Comparison of ENCODE assay signal across 8 cellular contexts in genomic region chr19:10565028-10565566, GRCh38. TPM values are rescaled to one million over a fixed set of nuclear protein-coding genes. Genes with fewer than 3 reads are reported as not detected.
A peak's percentile ranks its signal among the peaks of the same experiment; 100 is the strongest.
DNase-seq lines count a peak whose midpoint lies in the region; ATAC-seq and TF ChIP-seq lines count a peak whose summit lies in the region.

No MANE protein-coding gene starts in this region.

- CTCF ChIA-PET in WTC11 (lab: Charles Lee): interaction anchor here (0.6 to 1.7 kb wide), 7 partner anchors 24 to 176 kb away, joined by 3 to 7 read pairs (median 5); partner anchors contain the start of gene DNM2

- H3K27ac ChIP-seq in stomach: peak overlapping the region; percentile 78 to 94 (median 91)

- POLR2A ChIA-PET in WTC11 (lab: Charles Lee): interaction anchor here (0.6 to 0.8 kb wide), 2 partner anchors 14 to 305 kb away, joined by 3 read pairs; no protein-coding TSS in a partner anchor

- peaks cover 32% of the 10 kb centered on the region for H3K4me1 Mint-ChIP-seq in WTC11
- peaks cover 47% of the 10 kb centered on the region for H3K4me1 Mint-ChIP-seq in dendritic cell treated with granulocyte-macrophage colony-stimulating factor and Interleukin-4, amounts not matched to agents 40 ng/mL and 50 ng/mL, for 4 days (ENCODE audit: low read depth)

- TF ChIP-seq CTCF in GM06990 (IDR thresholded peaks at IDR 0.05; ENCODE audit: insufficient read depth, low read length, poor library complexity, severe bottlenecking) (peak; percentile 55), WTC11 (IDR thresholded peaks at IDR 0.05) (no peak), stomach (IDR thresholded peaks at IDR 0.05) (peak in 1 of 7 experiments; percentile 13)

- intact Hi-C loops in dendritic cell treated with granulocyte-macrophage colony-stimulating factor and Interleukin-4, amounts not matched to agents 40 ng/mL and 50 ng/mL, for 4 days (cut with micrococcal nuclease): loop anchor here (5.0 kb wide), 1 partner anchor 132 kb away; no protein-coding TSS in a partner anchor
- intact Hi-C loops in stomach (cut with DNase I; ENCODE audit: low total_unique reads): no loop called here

- H3K9me3 Mint-ChIP-seq in WTC11: no peaks in the 10 kb centered on the region
- no peaks in the 10 kb centered on the region for H3K9me3 Mint-ChIP-seq in dendritic cell treated with granulocyte-macrophage colony-stimulating factor and Interleukin-4, amounts not matched to agents 40 ng/mL and 50 ng/mL, for 4 days

- peaks cover 19% of the 10 kb centered on the region for H3K36me3 Mint-ChIP-seq in WTC11
- H3K36me3 Mint-ChIP-seq in dendritic cell treated with granulocyte-macrophage colony-stimulating factor and Interleukin-4, amounts not matched to agents 40 ng/mL and 50 ng/mL, for 4 days (ENCODE audit: low read depth): peaks cover 39% of the 10 kb centered on the region

- peak overlapping the region; percentile 89 for H3K4me3 Mint-ChIP-seq in WTC11
- H3K4me3 Mint-ChIP-seq in dendritic cell treated with granulocyte-macrophage colony-stimulating factor and Interleukin-4, amounts not matched to agents 40 ng/mL and 50 ng/mL, for 4 days: peak overlapping the region; percentile 92

- H3K4me1 ChIP-seq in stomach: peaks cover 37 to 46% (median 45%) of the 10 kb centered on the region in 4 donors

- no peaks in the 10 kb centered on the region for H3K9me3 ChIP-seq in stomach

- TF ChIP-seq POLR2A in stomach (IDR thresholded peaks at IDR 0.05): no peak

- 9 to 16% (median 14%) methylated on average over 10 of the region's 10 CpGs for WGBS in stomach, 5 donors

- ATAC-seq in WTC11 (no peak; the same call in 1 of the 2 replicates), GM19397 (IDR thresholded peaks at IDR 0.05; ENCODE audit: unreplicated experiment) (no peak), HG03469 (IDR thresholded peaks at IDR 0.05; ENCODE audit: unreplicated experiment) (no peak)

- H3K27me3 Mint-ChIP-seq in WTC11 (ENCODE audit: low read depth): peaks cover 19% of the 10 kb centered on the region
- no peaks in the 10 kb centered on the region for H3K27me3 Mint-ChIP-seq in dendritic cell treated with granulocyte-macrophage colony-stimulating factor and Interleukin-4, amounts not matched to agents 40 ng/mL and 50 ng/mL, for 4 days

- TF ChIP-seq EP300 in stomach (IDR thresholded peaks at IDR 0.05): no peak

- H3K4me3 ChIP-seq in GM06990 (replicated peaks; ENCODE audit: low read depth, low read length) (peak overlapping the region; percentile 95), stomach (peak overlapping the region; percentile 80 to 97 (median 86))

- no peaks in the 10 kb centered on the region for H3K27me3 ChIP-seq in GM06990 (replicated peaks; ENCODE audit: control insufficient read depth, insufficient read depth, low read length)
- H3K27me3 ChIP-seq in stomach: no peaks in the 10 kb centered on the region

- peaks cover 6% of the 10 kb centered on the region for H3K36me3 ChIP-seq in GM06990 (ENCODE audit: control insufficient read depth, insufficient read depth, low read length)
- peaks cover 10 to 31% (median 29%) of the 10 kb centered on the region in 4 donors for H3K36me3 ChIP-seq in stomach

- peak; percentile 69 for DNase-seq in GM06990 (ENCODE audit: extremely low read depth, insufficient read length)
- peak; percentile 51 for DNase-seq in LoVo (ENCODE audit: low spot score)
- peak; percentile 63 for DNase-seq in WTC11 (ENCODE audit: low spot score)
- DNase-seq in medulla oblongata (ENCODE audit: extremely low spot score): peak; percentile 35
- peak; percentile 35 for DNase-seq in stomach

- peak overlapping the region; percentile 87 for H3K27ac Mint-ChIP-seq in WTC11
- H3K27ac Mint-ChIP-seq in dendritic cell treated with granulocyte-macrophage colony-stimulating factor and Interleukin-4, amounts not matched to agents 40 ng/mL and 50 ng/mL, for 4 days: peak overlapping the region; percentile 88

TF ChIP-seq in WTC11, 78 proteins besides CTCF, POLR2A, EP300 and RAD21:
- TF ChIP-seq NFE2L1 (CRISPR knock-in tag; IDR thresholded peaks at IDR 0.05) (0 out of 2 replicates have a peak, but pooled peaks have one; percentile 17), ZNF232 (CRISPR knock-in tag; IDR thresholded peaks at IDR 0.05) (no peak), TCF7 (CRISPR knock-in tag; IDR thresholded peaks at IDR 0.05; ENCODE audit: low read depth) (0 out of 2 replicates have a peak, but pooled peaks have one; percentile 33)

RNA-seq across cellular contexts. Expression of gene KRI1, which starts 0.7 kb away (rescaled TPM):
- total RNA-seq in WTC11 (2021) (43.6 to 50.9 TPM (median 49.3 TPM) in 3 replicates), stomach (100 to 1,000 TPM in 1 of 5 donors, 10 to 100 TPM in 3, 1 to 10 TPM in 1; 4.2 to 116 (median 18.7) TPM)
- polyA plus RNA-seq in stomach: 10 to 100 TPM; 11.8 to 35.1 (median 12.5) TPM

RNA-seq across cellular contexts. Expression of gene CDKN2D, which starts 3.7 kb away (rescaled TPM):
- total RNA-seq in WTC11 (2021): 2.1 to 3.3 TPM (median 2.5 TPM) in 3 replicates
- total RNA-seq in stomach: 1 to 10 TPM in 3 of 5 donors, not detected in 2; 4.1 to 8.8 (median 5.5) TPM
- polyA plus RNA-seq in stomach: 10 to 100 TPM in 1 of 3 donors, 1 to 10 TPM in 2; 8.1 to 11.8 (median 9.3) TPM

RNA-seq across cellular contexts. Expression of gene ATG4D, which starts 21.4 kb away (rescaled TPM):
- 50.3 to 59.4 TPM (median 53.8 TPM) in 3 replicates for total RNA-seq in WTC11 (2021)
- total RNA-seq in stomach: 100 to 1,000 TPM in 1 of 5 donors, 10 to 100 TPM in 3, 1 to 10 TPM in 1; 2.3 to 336 (median 26.2) TPM
- 10 to 100 TPM; 26.3 to 48.9 (median 27.2) TPM for polyA plus RNA-seq in stomach

RNA-seq across cellular contexts. Expression of gene AP1M2, which starts 22.0 kb away (rescaled TPM):
- total RNA-seq in WTC11 (2021): 127 to 176 TPM (median 174 TPM) in 3 replicates
- 100 to 1,000 TPM in 1 of 5 donors, 10 to 100 TPM in 4; 11.7 to 687 (median 61.0) TPM for total RNA-seq in stomach
- polyA plus RNA-seq in stomach: 100 to 1,000 TPM in 2 of 3 donors, 10 to 100 TPM in 1; 74.6 to 116 (median 112) TPM

RNA-seq across cellular contexts. Expression of gene S1PR5, which starts 47.9 kb away (rescaled TPM):
- 3.8 to 5.4 TPM (median 4.1 TPM) in 3 replicates for total RNA-seq in WTC11 (2021)
- under 1 TPM in 1 of 5 donors, not detected in 4; 0.73 TPM for total RNA-seq in stomach
- polyA plus RNA-seq in stomach: 10 to 100 TPM in 1 of 3 donors, under 1 TPM in 1, not detected in 1; 0.19 to 13.3 TPM
